ENCODE assay signal across 9 cellular contexts in the genomic region with DNA sequence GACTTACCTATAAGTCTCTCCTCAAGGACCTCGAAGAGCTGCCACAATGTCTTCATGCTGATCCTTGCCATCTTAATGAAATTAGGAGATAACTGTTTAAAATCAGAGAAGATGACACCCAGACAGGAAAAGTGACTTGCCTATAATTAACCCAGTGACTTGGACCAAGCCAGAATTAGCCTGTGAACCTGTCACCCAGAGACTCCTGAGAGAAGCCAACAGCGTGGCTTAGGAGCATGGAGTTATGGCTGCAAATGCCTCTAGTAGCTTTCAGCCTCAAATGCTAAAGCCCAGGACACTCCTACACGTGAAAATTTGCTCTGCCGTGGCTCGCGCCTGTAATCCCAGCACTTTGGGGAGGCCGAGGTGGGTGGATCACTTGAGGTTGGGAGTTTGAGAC.
"Had no signal": no experiment of that assay in that cellular context is flagged by ENCODE, and none has a peak within 500 bp of the region (broad histone marks: within the 10 kb centered on the region; RNA-seq: fewer than 3 reads in every experiment).

No MANE protein-coding gene starts in this region.

- H3K4me1 ChIP-seq: HAP-1 had no signal

- H3K27ac Mint-ChIP-seq: HFFc6, IgD-negative memory B cell had no signal

- DNase-seq: GM23248, GOT3, H7, HFFc6 had no signal

- H3K4me3 ChIP-seq: GM23248, HAP-1 had no signal

- H3K36me3 Mint-ChIP-seq: IgD-negative memory B cell had no signal

- H3K36me3 ChIP-seq: HAP-1 had no signal

- H3K4me3 Mint-ChIP-seq: HFFc6, IgD-negative memory B cell had no signal

- H3K9me3 ChIP-seq: HAP-1 had no signal

- H3K27ac ChIP-seq: GM23248, HL-60 had no signal

- ATAC-seq: HCT116, HepG2 had no signal

- H3K9me3 Mint-ChIP-seq: HFFc6, IgD-negative memory B cell had no signal

- H3K4me1 Mint-ChIP-seq: IgD-negative memory B cell had no signal
